In genomic region chr2:32711219-32711618, GRCh38 we compare ENCODE assay signal across 13 cellular contexts.
DNase-seq lines count a peak whose midpoint lies in the region; ATAC-seq and TF ChIP-seq lines count a peak whose summit lies in the region.
"Had no signal": no experiment of that assay in that cellular context is flagged by ENCODE, and none has a peak within 500 bp of the region (broad histone marks: within the 10 kb centered on the region; RNA-seq: fewer than 3 reads in every experiment).

No MANE protein-coding gene starts in this region.

- TF ChIP-seq CTCF in choroid plexus epithelial cell (conservative IDR thresholded peaks at IDR 0.05; ENCODE audit: low read depth, low read length), result no peak

- POLR2A ChIA-PET in naive thymus-derived CD8-positive, alpha-beta T cell (lab: Charles Lee), result no interaction called here

- H3K4me3 Mint-ChIP-seq in naive thymus-derived CD8-positive, alpha-beta T cell, result no peak overlapping the region
- H3K4me3 Mint-ChIP-seq: activated T-cell treated with anti-CD3 and anti-CD28 coated beads, Interleukin-2, amount 50 U/mL, for 24 hours; B cell had no signal

- H3K27me3 Mint-ChIP-seq in naive thymus-derived CD8-positive, alpha-beta T cell, result no peaks in the 10 kb centered on the region
- H3K27me3 Mint-ChIP-seq: activated T-cell treated with anti-CD3 and anti-CD28 coated beads, Interleukin-2, amount 50 U/mL, for 24 hours; B cell had no signal

- no peaks in the 10 kb centered on the region for H3K27me3 ChIP-seq in H7 (ENCODE audit: control insufficient read depth, insufficient read depth, low read length)

- H3K36me3 ChIP-seq in H7 (replicated peaks; ENCODE audit: control insufficient read depth, insufficient read depth, low read length), result no peaks in the 10 kb centered on the region

- no peak overlapping the region for H3K4me3 ChIP-seq in choroid plexus epithelial cell (ENCODE audit: low read depth, low read length)
- no peak overlapping the region for H3K4me3 ChIP-seq in H7 (ENCODE audit: insufficient read depth, low read depth, low read length)

- H3K9me3 Mint-ChIP-seq in naive thymus-derived CD8-positive, alpha-beta T cell, result peaks cover 0 to 6% (median 0%) of the 10 kb centered on the region in 9 donors

- no peak overlapping the region for H3K27ac Mint-ChIP-seq in naive thymus-derived CD8-positive, alpha-beta T cell
- H3K27ac Mint-ChIP-seq: activated T-cell treated with anti-CD3 and anti-CD28 coated beads, Interleukin-2, amount 50 U/mL, for 24 hours; B cell had no signal

- no peak for ATAC-seq in naive thymus-derived CD8-positive, alpha-beta T cell

- peak; percentile 19 for DNase-seq in AG08395 (ENCODE audit: low spot score)
- DNase-seq in M059J (ENCODE audit: low read depth), result peak; percentile 76
- peak; percentile 93 for DNase-seq in choroid plexus epithelial cell (ENCODE audit: low read depth)
- peak; percentile 93 for DNase-seq in iris pigment epithelial cell (ENCODE audit: low read depth)
- DNase-seq in central memory CD4-positive, alpha-beta T cell, result no peak
- no peak for DNase-seq in H7
- DNase-seq in NCI-H345 treated with DMSO at 0.1 percent for 48 hours (lab: John Stamatoyannopoulos, UW; ENCODE audit: unreplicated experiment), result no peak
- no peak for DNase-seq in naive thymus-derived CD8-positive, alpha-beta T cell
- DNase-seq: activated T-cell treated with anti-CD3 and anti-CD28 coated beads, Interleukin-2, amount 50 U/mL, for 24 hours; cortex of kidney; NCI-H1105 treated with DMSO at 0.1 percent for 48 hours; occipital lobe had no signal

- peaks cover 2 to 9% (median 7%) of the 10 kb centered on the region in 4 donors for H3K4me1 Mint-ChIP-seq in naive thymus-derived CD8-positive, alpha-beta T cell

- peaks cover 28 to 78% (median 42%) of the 10 kb centered on the region in 3 donors for H3K36me3 Mint-ChIP-seq in naive thymus-derived CD8-positive, alpha-beta T cell

Comparison
In these comparisons a context has a peak if more than half of its experiments do, and no peak if none do; other contexts are left out.
1. DNase-seq: peak in AG08395 (single experiment), M059J (single experiment), choroid plexus epithelial cell (single experiment) and iris pigment epithelial cell (single experiment); none in central memory CD4-positive, alpha-beta T cell (single experiment), H7 (single experiment), NCI-H345 treated with DMSO at 0.1 percent for 48 hours (single experiment) and naive thymus-derived CD8-positive, alpha-beta T cell (0 of 10).